20 cellular contexts compared by ENCODE assay signal in the genomic region with DNA sequence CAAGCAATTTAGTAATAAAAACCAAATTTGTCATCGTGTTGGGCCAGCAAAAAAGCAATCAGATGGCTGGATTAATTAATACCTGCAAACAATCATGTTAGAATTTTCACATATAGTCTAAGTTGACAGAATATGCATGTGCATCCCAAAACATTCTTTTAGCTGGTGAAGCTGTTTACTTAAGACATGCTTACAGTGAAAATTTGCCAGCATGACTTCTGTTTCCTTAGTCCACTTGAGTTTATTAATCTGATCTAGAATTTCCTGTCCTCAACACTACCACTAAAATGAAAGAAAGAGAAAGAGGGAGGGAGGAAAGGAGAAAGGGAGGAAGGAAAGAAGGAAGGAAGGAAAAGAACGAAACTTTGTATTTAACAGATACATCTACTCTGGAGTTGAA.
DNase-seq lines count a peak whose midpoint lies in the region; ATAC-seq and TF ChIP-seq lines count a peak whose summit lies in the region.
"Had no signal": no experiment of that assay in that cellular context is flagged by ENCODE, and none has a peak within 500 bp of the region (broad histone marks: within the 10 kb centered on the region; RNA-seq: fewer than 3 reads in every experiment).

No MANE protein-coding gene starts in this region.

- in situ Hi-C loops in IMR-90 (cut with MboI; ENCODE audit: low sequenced_read_pairs) = no loop called here

- no peak overlapping the region for H3K56ac ChIP-seq in IMR-90 (ENCODE audit: extremely low read depth, insufficient read depth, low read length)

- intact Hi-C loops in IMR-90 (cut with micrococcal nuclease) = loop anchor here (5.0 to 10.0 kb wide), 4 partner anchors 360 to 1550 kb away; no protein-coding TSS in a partner anchor

- H3K27me3 ChIP-seq in IMR-90 (ENCODE audit: control insufficient read depth, insufficient read depth, low read length) (peaks cover 4% of the 10 kb centered on the region), neural progenitor cell (no peaks in the 10 kb centered on the region)
- H3K27me3 ChIP-seq: BLaER1 had no signal

- no peak overlapping the region for H3K9ac ChIP-seq in IMR-90 (ENCODE audit: low read depth, low read length)
- no peak overlapping the region for H3K9ac ChIP-seq in neural progenitor cell
- H3K9ac ChIP-seq: BLaER1 had no signal

- no peak overlapping the region for H3K4me3 Mint-ChIP-seq in neural progenitor cell
- H3K4me3 Mint-ChIP-seq: CD8-positive, alpha-beta memory T cell; HFFc6 had no signal

- H2BK5ac ChIP-seq in IMR-90 (ENCODE audit: low read depth, low read length, poor library complexity, severe bottlenecking) = no peak overlapping the region

- H4K8ac ChIP-seq in IMR-90 (ENCODE audit: low read depth in 2 of 2, low read length in 2 of 2) = no peak overlapping the region

- no peaks in the 10 kb centered on the region for H3K79me2 ChIP-seq in neural progenitor cell (ENCODE audit: low read depth)

- H4K20me1 ChIP-seq in IMR-90 (ENCODE audit: insufficient read depth, low read length) (no peaks in the 10 kb centered on the region), neural progenitor cell (ENCODE audit: low read depth) (no peaks in the 10 kb centered on the region)
- H4K20me1 ChIP-seq: BLaER1 had no signal

- no peaks in the 10 kb centered on the region; the same call in 1 of the 2 replicates for H3K9me1 ChIP-seq in IMR-90 (ENCODE audit: insufficient read depth, low read length)

- H3K36me3 Mint-ChIP-seq in neural progenitor cell = no peaks in the 10 kb centered on the region
- H3K36me3 Mint-ChIP-seq: CD8-positive, alpha-beta memory T cell had no signal

- H3K4me1 ChIP-seq in IMR-90 (ENCODE audit: control insufficient read depth, insufficient read depth, low read length) (peaks cover 2% of the 10 kb centered on the region; the same call in 1 of the 2 replicates), neural progenitor cell (peaks cover 50% of the 10 kb centered on the region)
- H3K4me1 ChIP-seq: BLaER1, Caco-2 had no signal

- no peak overlapping the region for H4K91ac ChIP-seq in IMR-90 (ENCODE audit: insufficient read depth, low read depth, low read length)

- H3K14ac ChIP-seq in IMR-90 (replicated peaks; ENCODE audit: low read depth, low read length) = no peak overlapping the region

- H3K4me2 ChIP-seq in IMR-90 (ENCODE audit: low read depth, low read length) (peak overlapping the region; percentile 40; the same call in 1 of the 2 replicates), neural progenitor cell (peak overlapping the region; percentile 61)
- H3K4me2 ChIP-seq: BLaER1 had no signal

- H2BK120ac ChIP-seq in IMR-90 (ENCODE audit: low read depth, low read length) = no peak overlapping the region

- no peak overlapping the region for H3K23ac ChIP-seq in IMR-90 (ENCODE audit: low read depth, low read length)

- dilution Hi-C loops in IMR-90 (cut with HindIII; ENCODE audit: low sequenced_read_pairs, unreplicated experiment) = no loop called here

- WGBS in IMR-90 (ENCODE audit: extremely low coverage in 2 of 2, insufficient read length in 1 of 2), 2 experiments = no CpG with 5 or more reads among the region's 2 CpGs

- peaks cover 4% of the 10 kb centered on the region for H3K27me3 Mint-ChIP-seq in neural progenitor cell (ENCODE audit: insufficient read depth, low read depth)
- H3K27me3 Mint-ChIP-seq: CD8-positive, alpha-beta memory T cell had no signal

- POLR2A ChIA-PET in IMR-90 (lab: Charles Lee; ENCODE audit: unreplicated experiment) = no interaction called here

- H3K79me1 ChIP-seq in IMR-90 (ENCODE audit: low read depth in 1 of 2, low read length in 2 of 2) = no peaks in the 10 kb centered on the region

- no peak overlapping the region for H4K5ac ChIP-seq in IMR-90 (ENCODE audit: low read depth, low read length)

- TF ChIP-seq RAD21 in IMR-90 (IDR thresholded peaks at IDR 0.05; ENCODE audit: low read length) = no peak

- peak overlapping the region; percentile 3 for H3K27ac Mint-ChIP-seq in neural progenitor cell
- H3K27ac Mint-ChIP-seq: CD8-positive, alpha-beta memory T cell; HFFc6 had no signal

- CTCF ChIA-PET in IMR-90 (lab: Yijun Ruan, JAX) = interaction anchor here (0.7 kb wide), 1 partner anchor 10 kb away, joined by 3 read pairs; no protein-coding TSS in a partner anchor

- peaks cover 47% of the 10 kb centered on the region for H3K4me1 Mint-ChIP-seq in neural progenitor cell
- H3K4me1 Mint-ChIP-seq: CD8-positive, alpha-beta memory T cell had no signal

- TF ChIP-seq CTCF in IMR-90 (conservative IDR thresholded peaks at IDR 0.05; ENCODE audit: low read depth, low read length) (no peak), neural progenitor cell (IDR thresholded peaks at IDR 0.05) (no peak)

- no peak for TF ChIP-seq POLR2A in IMR-90 (IDR thresholded peaks at IDR 0.05; ENCODE audit: low read depth, low read length)

- H2AK5ac ChIP-seq in IMR-90 (ENCODE audit: low read depth, low read length) = no peak overlapping the region

- ATAC-seq in IMR-90 (ENCODE audit: low read depth) (no peak), GM18502 (IDR thresholded peaks at IDR 0.05; ENCODE audit: poor library complexity, unreplicated experiment) (no peak)
- ATAC-seq: HepG2, K562 had no signal

- H2AFZ ChIP-seq in IMR-90 (replicated peaks; ENCODE audit: low read length, poor library complexity) (no peak overlapping the region), neural progenitor cell (replicated peaks) (no peak overlapping the region)

- no peak overlapping the region for H2BK15ac ChIP-seq in IMR-90 (ENCODE audit: low read depth, low read length)

- H2AK9ac ChIP-seq in IMR-90 (replicated peaks; ENCODE audit: low read depth, low read length, poor library complexity) = no peak overlapping the region

- DNase-seq in DMS79 treated with DMSO at 0.1 percent for 48 hours (lab: John Stamatoyannopoulos, UW) (peak; percentile 29), DMS79 (lab: John Stamatoyannopoulos, UW) (no peak), IMR-90 (no peak), fibroblast of gingiva (ENCODE audit: low read depth) (peak; percentile 43), neural progenitor cell (ENCODE audit: low spot score) (no peak), SHP77 (lab: John Stamatoyannopoulos, UW) (no peak), EL (no peak)
- DNase-seq: AML-193; Caco-2; CD8-positive, alpha-beta memory T cell; DMS 273 treated with DMSO at 0.1 percent for 48 hours; DND-41; GF-D8; HCEC 1CT; HFFc6 had no signal

- H3K9me3 ChIP-seq in IMR-90 (ENCODE audit: control insufficient read depth, insufficient read depth, low read length) = no peaks in the 10 kb centered on the region; the same call in 1 of the 2 replicates
- H3K9me3 ChIP-seq in neural progenitor cell (ENCODE audit: low read depth) = no peaks in the 10 kb centered on the region
- H3K9me3 ChIP-seq: BLaER1, Caco-2 had no signal

- no peak overlapping the region for H3K4me3 ChIP-seq in IMR-90 (ENCODE audit: insufficient read depth, low read depth, low read length)
- no peak overlapping the region for H3K4me3 ChIP-seq in neural progenitor cell
- H3K4me3 ChIP-seq: BLaER1, K562 had no signal

- peaks cover 37% of the 10 kb centered on the region for H3F3A ChIP-seq in neural progenitor cell (ENCODE audit: low read depth)

- H3K4ac ChIP-seq in IMR-90 (ENCODE audit: low read depth, low read length) = no peak overlapping the region

- no peak overlapping the region for H2BK20ac ChIP-seq in IMR-90 (ENCODE audit: low read depth, low read length)

- no TSS peak for BruUV-seq in IMR-90 (replicated peaks; lab: Mats Ljungman, UMichigan)

- H3K36me3 ChIP-seq in IMR-90 (ENCODE audit: control insufficient read depth, insufficient read depth, low read length) (no peaks in the 10 kb centered on the region), neural progenitor cell (no peaks in the 10 kb centered on the region)
- H3K36me3 ChIP-seq: BLaER1 had no signal

- no peak overlapping the region for H3K18ac ChIP-seq in IMR-90 (ENCODE audit: low read depth, low read length)

- no peak overlapping the region for H3K27ac ChIP-seq in IMR-90 (ENCODE audit: insufficient read depth, low read length)
- no peak overlapping the region for H3K27ac ChIP-seq in neural progenitor cell
- H3K27ac ChIP-seq: 22Rv1, BLaER1 had no signal

- no peaks in the 10 kb centered on the region for H3K9me3 Mint-ChIP-seq in neural progenitor cell

TF ChIP-seq in IMR-90, 13 proteins besides CTCF, POLR2A, EP300 and RAD21:
- TF ChIP-seq MXI1 (IDR thresholded peaks at IDR 0.05; ENCODE audit: borderline replicate concordance, low read depth, low read length) (no peak), RFX5 (IDR thresholded peaks at IDR 0.05; ENCODE audit: low read depth, low read length) (no peak), CHD1 (IDR thresholded peaks at IDR 0.05; ENCODE audit: low read depth, low read length) (no peak), MAFK (IDR thresholded peaks at IDR 0.05; ENCODE audit: low read depth, low read length) (no peak), SMC3 (IDR thresholded peaks at IDR 0.05; ENCODE audit: low read depth, low read length) (no peak), FOS (IDR thresholded peaks at IDR 0.05; ENCODE audit: low read depth, low read length) (no peak), BHLHE40 (IDR thresholded peaks at IDR 0.05; ENCODE audit: low read depth, low read length) (no peak)
- TF ChIP-seq, protein P1, sequence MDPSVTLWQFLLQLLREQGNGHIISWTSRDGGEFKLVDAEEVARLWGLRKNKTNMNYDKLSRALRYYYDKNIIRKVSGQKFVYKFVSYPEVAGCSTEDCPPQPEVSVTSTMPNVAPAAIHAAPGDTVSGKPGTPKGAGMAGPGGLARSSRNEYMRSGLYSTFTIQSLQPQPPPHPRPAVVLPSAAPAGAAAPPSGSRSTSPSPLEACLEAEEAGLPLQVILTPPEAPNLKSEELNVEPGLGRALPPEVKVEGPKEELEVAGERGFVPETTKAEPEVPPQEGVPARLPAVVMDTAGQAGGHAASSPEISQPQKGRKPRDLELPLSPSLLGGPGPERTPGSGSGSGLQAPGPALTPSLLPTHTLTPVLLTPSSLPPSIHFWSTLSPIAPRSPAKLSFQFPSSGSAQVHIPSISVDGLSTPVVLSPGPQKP (IDR thresholded peaks at IDR 0.05; ENCODE audit: borderline replicate concordance, low read depth, low read length) = no peak
TF ChIP-seq in IMR-90: peak in this region for 0.

Comparison
In these comparisons a context has a peak if more than half of its experiments do, and no peak if none do; other contexts are left out.
1. DNase-seq: peak in DMS79 treated with DMSO at 0.1 percent for 48 hours (single experiment) and fibroblast of gingiva (single experiment); none in DMS79 (single experiment), IMR-90 (single experiment), neural progenitor cell (single experiment), SHP77 (0 of 2) and EL (single experiment).